20 cellular contexts compared by ENCODE assay signal in genomic region chr1:109104364-109105151, GRCh38. TPM values are rescaled to one million over a fixed set of nuclear protein-coding genes. Genes with fewer than 3 reads are reported as not detected.
DNase-seq lines count a peak whose midpoint lies in the region; ATAC-seq, FAIRE-seq and TF ChIP-seq lines count a peak whose summit lies in the region.
"Had no signal": no experiment of that assay in that cellular context is flagged by ENCODE, and none has a peak within 500 bp of the region (broad histone marks: within the 10 kb centered on the region; RNA-seq: fewer than 3 reads in every experiment).

No MANE protein-coding gene starts in this region.

- H3K27me3 ChIP-seq in PC-9 (ENCODE audit: insufficient read depth, low read depth), result no peaks in the 10 kb centered on the region
- H3K27me3 ChIP-seq: foreskin keratinocyte had no signal

- H3K4me3 Mint-ChIP-seq in glutamatergic neuron (ENCODE audit: unreplicated experiment), result peak overlapping the region; percentile 23
- H3K4me3 Mint-ChIP-seq: activated T-helper 17 cell treated with anti-CD3 and anti-CD28 coated beads, Interleukin-2, amount 50 U/mL, for 72 hours had no signal

- CTCF ChIA-PET in A549 (lab: Yijun Ruan, JAX), result interaction anchor here (1.2 to 3.2 kb wide), 2 partner anchors 8 kb away, joined by 3 to 16 read pairs; a partner anchor contains a TSS
- CTCF ChIA-PET in PC-9 (lab: Charles Lee), result no interaction called here

- POLR2A ChIA-PET in A549 (lab: Yijun Ruan, JAX), result interaction anchor here (0.6 kb wide), 1 partner anchor 94 kb away, joined by 3 read pairs; no protein-coding TSS in a partner anchor
- POLR2A ChIA-PET in PC-9 (lab: Charles Lee; ENCODE audit: unreplicated experiment), result interaction anchor here (0.6 to 0.7 kb wide), 2 partner anchors 456 to 904 kb away, joined by 4 to 6 read pairs; no protein-coding TSS in a partner anchor

- H2AFZ ChIP-seq in PC-9, result no peak overlapping the region

- ATAC-seq in A549, result no peak
- no peak for ATAC-seq in HG03521 (IDR thresholded peaks at IDR 0.05; ENCODE audit: unreplicated experiment)
- ATAC-seq: activated T-helper 17 cell treated with anti-CD3 and anti-CD28 coated beads, Interleukin-2, amount 50 U/mL, for 72 hours; foreskin keratinocyte; mucosa of descending colon; sciatic nerve had no signal

- peaks cover 23% of the 10 kb centered on the region for H3K79me2 ChIP-seq in PC-9 (ENCODE audit: low read depth)

- H3K4me2 ChIP-seq in A549 (0 out of 3 replicates have a peak overlapping the region, but pooled peaks have one; percentile 22), PC-9 (no peak overlapping the region)

- peaks cover 44% of the 10 kb centered on the region for H3F3A ChIP-seq in PC-9 (ENCODE audit: insufficient read depth, low read depth)

- peaks cover 6% of the 10 kb centered on the region for H3K4me1 ChIP-seq in A549
- peaks cover 13% of the 10 kb centered on the region for H3K4me1 ChIP-seq in PC-9 (replicated peaks; ENCODE audit: insufficient read depth)
- H3K4me1 ChIP-seq: foreskin keratinocyte had no signal

- TF ChIP-seq POLR2A in A549 (IDR thresholded peaks at IDR 0.05; ENCODE audit: low read length) (no peak), GM18526 (IDR thresholded peaks at IDR 0.05; ENCODE audit: extremely low read depth, insufficient read length) (peak; percentile 15)

- H3K9me3 Mint-ChIP-seq in glutamatergic neuron (ENCODE audit: unreplicated experiment), result peaks cover 5% of the 10 kb centered on the region
- H3K9me3 Mint-ChIP-seq: activated T-helper 17 cell treated with anti-CD3 and anti-CD28 coated beads, Interleukin-2, amount 50 U/mL, for 72 hours had no signal

- H3K36me3 Mint-ChIP-seq in glutamatergic neuron (ENCODE audit: unreplicated experiment), result no peaks in the 10 kb centered on the region

- no TSS peak for BruUV-seq in PC-9 (replicated peaks; lab: Mats Ljungman, UMichigan)

- 83% methylated on average over 14 of the region's 20 CpGs for WGBS in A549 (ENCODE audit: missing lambda C conversion rate)

- no peaks in the 10 kb centered on the region for H3K9me2 ChIP-seq in PC-9 (ENCODE audit: insufficient read depth)

- no peak for TF ChIP-seq RAD21 in A549 (conservative IDR thresholded peaks at IDR 0.05 in 1 of 2, IDR thresholded peaks at IDR 0.05 in 1 of 2)

- peaks cover 17% of the 10 kb centered on the region for H3K36me3 ChIP-seq in PC-9 (ENCODE audit: low read depth)

- H4K20me1 ChIP-seq in PC-9 (ENCODE audit: insufficient read depth), result peaks cover 26% of the 10 kb centered on the region

- peaks cover 7% of the 10 kb centered on the region for H3K27me3 Mint-ChIP-seq in glutamatergic neuron (ENCODE audit: unreplicated experiment)
- H3K27me3 Mint-ChIP-seq: activated T-helper 17 cell treated with anti-CD3 and anti-CD28 coated beads, Interleukin-2, amount 50 U/mL, for 72 hours had no signal

- intact Hi-C loops in PC-9 (cut with micrococcal nuclease; ENCODE audit: unreplicated experiment), result no loop called here

- no peak for TF ChIP-seq EP300 in A549 (IDR thresholded peaks at IDR 0.05)

- no peak overlapping the region for H3K27ac Mint-ChIP-seq in glutamatergic neuron (ENCODE audit: unreplicated experiment)
- H3K27ac Mint-ChIP-seq: activated T-helper 17 cell treated with anti-CD3 and anti-CD28 coated beads, Interleukin-2, amount 50 U/mL, for 72 hours had no signal

- H3K4me1 Mint-ChIP-seq in glutamatergic neuron (ENCODE audit: low read depth, unreplicated experiment), result peaks cover 3% of the 10 kb centered on the region

- no peak overlapping the region for H3K4me3 ChIP-seq in A549
- H3K4me3 ChIP-seq in PC-9, result no peak overlapping the region
- H3K4me3 ChIP-seq: mucosa of descending colon had no signal

- no peak for FAIRE-seq in A549 (lab: Jason Lieb, UNC)
- FAIRE-seq: endometrium had no signal

- H3K27ac ChIP-seq in A549, result no peak overlapping the region
- peak overlapping the region; percentile 6; the same call in 1 of the 2 replicates for H3K27ac ChIP-seq in PC-9
- H3K27ac ChIP-seq: foreskin keratinocyte had no signal

- TF ChIP-seq CTCF in A549 (IDR thresholded peaks at IDR 0.05), result no peak
- no peak for TF ChIP-seq CTCF in PC-9 (conservative IDR thresholded peaks at IDR 0.05)
- no peak for TF ChIP-seq CTCF in glutamatergic neuron (IDR thresholded peaks at IDR 0.05; ENCODE audit: partially characterized antibody, unreplicated experiment)

- no peak for DNase-seq in A549 (ENCODE audit: low read depth in 1 of 2, low spot score in 1 of 2)
- DNase-seq in PC-9, result peak in 1 of 2 experiments; percentile 59
- no peak for DNase-seq in glutamatergic neuron
- no peak for DNase-seq in SKM-1 (lab: John Stamatoyannopoulos, UW; ENCODE audit: unreplicated experiment)
- no peak for DNase-seq in NCI-H1092 treated with DMSO at 0.1 percent for 48 hours (lab: John Stamatoyannopoulos, UW)
- DNase-seq in HuH-7.5 (ENCODE audit: low spot score), result no peak
- DNase-seq: amniotic stem cell; COR-L47; Kasumi-1; mucosa of descending colon; NCI-H2227 treated with DMSO at 0.1 percent for 48 hours; NK-92 treated with Interleukin-12 subunit alpha and Interleukin-12 subunit beta, amount 100 ng/mL, for 24 hours; Right ventricle myocardium superior; stimulated activated CD4-positive, alpha-beta T cell treated with anti-CD3 and anti-CD28 coated beads, Interleukin-2, amount 100 ng/mL, for 24 hours had no signal

- H3K9me3 ChIP-seq in A549, result no peaks in the 10 kb centered on the region
- H3K9me3 ChIP-seq in PC-9 (ENCODE audit: insufficient read depth, low read depth), result no peaks in the 10 kb centered on the region
- H3K9me3 ChIP-seq: mucosa of descending colon had no signal

TF ChIP-seq in A549, 52 proteins besides CTCF, POLR2A, EP300 and RAD21:
- TF ChIP-seq NFE2L2 (conservative IDR thresholded peaks at IDR 0.05; ENCODE audit: low read length) (no peak), CEBPB (IDR thresholded peaks at IDR 0.05) (peak; percentile 53 to 75; a peak in 3 of 4 replicates), PHF8 (IDR thresholded peaks at IDR 0.05; ENCODE audit: borderline replicate concordance, low read depth) (no peak), NR3C1 (IDR thresholded peaks at IDR 0.05) (no peak)
TF ChIP-seq in A549: peak in this region for 1.

RNA-seq across cellular contexts. Expression of gene ELAPOR1, which starts 9.4 kb away (rescaled TPM):
- polyA plus RNA-seq in A549 (2011; rRNA removed) (0.56 and 0.69 TPM in 2 replicates), A549 (2017; fragmentation: RNase III; extraction: RNeasy Plus Mini Kit Qiagen cat#74134 plus additional on column Dnase treatment) (0.37 to 0.96 TPM (median 0.52 TPM) in 3 replicates)
- polyA plus RNA-seq in A549 (2012; cell fraction: cytosol; rRNA removed), result 0.32 and 0.35 TPM in 2 replicates
- 0.44 and 0.61 TPM in 2 replicates for polyA plus RNA-seq in A549 (2012; cell fraction: nucleus; rRNA removed)
- polyA minus RNA-seq in A549 (2011; rRNA and poly(A)+ RNA removed), result 1.0 TPM in 2 replicates
- total RNA-seq in PC-9 (2021) (0.95 and 2.0 TPM in 2 replicates), glutamatergic neuron (ENCODE audit: unreplicated experiment) (1.5 TPM)

RNA-seq across cellular contexts. Expression of gene TMEM167B, which starts 14.0 kb away (rescaled TPM):
- polyA plus RNA-seq in A549 (2011; rRNA removed), result 10.9 and 13.2 TPM in 2 replicates
- polyA plus RNA-seq in A549 (2012; cell fraction: cytosol; rRNA removed), result 2.7 and 3.4 TPM in 2 replicates
- polyA plus RNA-seq in A549 (2012; cell fraction: nucleus; rRNA removed), result 0.84 and 1.3 TPM in 2 replicates
- 9.7 to 10.9 TPM (median 10.2 TPM) in 3 replicates for polyA plus RNA-seq in A549 (2017; fragmentation: RNase III; extraction: RNeasy Plus Mini Kit Qiagen cat#74134 plus additional on column Dnase treatment)
- polyA minus RNA-seq in A549 (2011; rRNA and poly(A)+ RNA removed), result 3.5 and 4.9 TPM in 2 replicates
- total RNA-seq in PC-9 (2021), result 19.2 and 23.6 TPM in 2 replicates
- 30.8 TPM for total RNA-seq in glutamatergic neuron (ENCODE audit: unreplicated experiment)

RNA-seq across cellular contexts. Expression of gene TAF13, which starts 28.8 kb away (rescaled TPM):
- polyA plus RNA-seq in A549 (2011; rRNA removed), result 29.0 and 50.5 TPM in 2 replicates
- polyA plus RNA-seq in A549 (2012; cell fraction: cytosol; rRNA removed), result 3.9 and 5.3 TPM in 2 replicates
- polyA plus RNA-seq in A549 (2012; cell fraction: nucleus; rRNA removed), result 0.66 and 2.3 TPM in 2 replicates
- polyA plus RNA-seq in A549 (2017; fragmentation: RNase III; extraction: RNeasy Plus Mini Kit Qiagen cat#74134 plus additional on column Dnase treatment), result 46.7 to 50.4 TPM (median 48.7 TPM) in 3 replicates
- 4.4 and 6.7 TPM in 2 replicates for polyA minus RNA-seq in A549 (2011; rRNA and poly(A)+ RNA removed)
- 23.2 and 30.1 TPM in 2 replicates for total RNA-seq in PC-9 (2021)
- total RNA-seq in glutamatergic neuron (ENCODE audit: unreplicated experiment), result 66.0 TPM
